Comparison of ENCODE assay signal across 8 cellular contexts in genomic region chr19:5686647-5687359, GRCh38. TPM values are rescaled to one million over a fixed set of nuclear protein-coding genes. Genes with fewer than 3 reads are reported as not detected.
DNase-seq lines count a peak whose midpoint lies in the region; ATAC-seq and TF ChIP-seq lines count a peak whose summit lies in the region.

No MANE protein-coding gene starts in this region.

- H3K4me3 ChIP-seq in left lung: peak overlapping the region; percentile 48 to 70

- intact Hi-C loops in left lung (cut with DNase I): no loop called here

- H3K36me3 ChIP-seq in left lung: peaks cover 0 to 4% of the 10 kb centered on the region in 2 donors

- no peaks in the 10 kb centered on the region for H3K27me3 ChIP-seq in left lung

- H3K9me3 ChIP-seq in left lung: no peaks in the 10 kb centered on the region

- peak; percentile 90 for DNase-seq in ACHN
- DNase-seq in NCI-H345 treated with DMSO at 0.1 percent for 48 hours (lab: John Stamatoyannopoulos, UW; ENCODE audit: unreplicated experiment): peak; percentile 88
- peak; percentile 100 for DNase-seq in activated CD4-positive, alpha-beta T cell treated with anti-CD3 and anti-CD28 coated beads for 48 hours
- peak; percentile 82 for DNase-seq in dedifferentiated amniotic fluid mesenchymal stem cell (ENCODE audit: extremely low spot score)
- peak; percentile 99 to 100 for DNase-seq in left lung
- peak; percentile 100 for DNase-seq in stimulated activated CD4-positive, alpha-beta T cell treated with anti-CD3 and anti-CD28 coated beads, Interleukin-2, amount 100 ng/mL, for 24 hours

- peak; percentile 79 to 84 for TF ChIP-seq CTCF in left lung (IDR thresholded peaks at IDR 0.05)

- in situ Hi-C loops in ACHN (cut with HindIII; ENCODE audit: low pct_ligation_motif_present, low pct_unique_long_range_greater_than_20kb, low sequenced_read_pairs): no loop called here

- H3K4me1 ChIP-seq in left lung: peaks cover 8 to 29% of the 10 kb centered on the region in 2 donors

- H3K27ac ChIP-seq in left lung: peak overlapping the region; percentile 45 to 89

- ATAC-seq in GM18870 (IDR thresholded peaks at IDR 0.05; ENCODE audit: unreplicated experiment): peak; percentile 34
- ATAC-seq in HG03139 (IDR thresholded peaks at IDR 0.05; ENCODE audit: unreplicated experiment): peak; percentile 47
- ATAC-seq in left lung: peak; percentile 88

RNA-seq across cellular contexts. Expression of gene RPL36, which starts 3.3 kb away (rescaled TPM):
- 100 to 1,000 TPM; 606 to 680 TPM for total RNA-seq in left lung

RNA-seq across cellular contexts. Expression of gene HSD11B1L, which starts 6.0 kb away (rescaled TPM):
- total RNA-seq in left lung: 10 to 100 TPM in 1 of 2 donors, 1 to 10 TPM in 1; 5.8 to 10.4 TPM

RNA-seq across cellular contexts. Expression of gene MICOS13, which starts 6.5 kb away (rescaled TPM):
- total RNA-seq in left lung: 10 to 100 TPM; 46.7 to 63.3 TPM

RNA-seq across cellular contexts. Expression of gene LONP1, which starts 33.1 kb away (rescaled TPM):
- total RNA-seq in left lung: 10 to 100 TPM; 79.5 to 93.9 TPM

RNA-seq across cellular contexts. Expression of gene CATSPERD, which starts 33.6 kb away (rescaled TPM):
- total RNA-seq in left lung: 1 to 10 TPM in 1 of 2 donors, not detected in 1; 2.7 TPM

Comparison
In these comparisons a context has a peak if more than half of its experiments do, and no peak if none do; other contexts are left out.
1. Peak in every context shown above with its lines: DNase-seq, ATAC-seq, H3K4me3 ChIP-seq and H3K27ac ChIP-seq.
2. ATAC-seq: peak in every context shown above with its lines; median percentile 88 in left lung; 47 in HG03139; 34 in GM18870.